14 cellular contexts compared by ENCODE assay signal in genomic region chr9:93041108-93041802, GRCh38. TPM values are rescaled to one million over a fixed set of nuclear protein-coding genes. Genes with fewer than 3 reads are reported as not detected.
DNase-seq lines count a peak whose midpoint lies in the region; ATAC-seq and TF ChIP-seq lines count a peak whose summit lies in the region.
"Had no signal": no experiment of that assay in that cellular context is flagged by ENCODE, and none has a peak within 500 bp of the region (broad histone marks: within the 10 kb centered on the region; RNA-seq: fewer than 3 reads in every experiment).

No MANE protein-coding gene starts in this region.

- peak overlapping the region; percentile 73 for H3K27ac Mint-ChIP-seq in activated CD4-positive, alpha-beta T cell treated with anti-CD3 and anti-CD28 coated beads, Interleukin-2, amount 10 ng/mL, durations not matched to agents 7 days and 5 days
- H3K27ac Mint-ChIP-seq in activated CD4-positive, alpha-beta memory T cell treated with anti-CD3 and anti-CD28 coated beads for 36 hours = peak overlapping the region; percentile 74
- peak overlapping the region; percentile 87 to 94 (median 92) for H3K27ac Mint-ChIP-seq in naive thymus-derived CD8-positive, alpha-beta T cell

- no peak for TF ChIP-seq POLR2A in HCT116 (IDR thresholded peaks at IDR 0.05; ENCODE audit: borderline replicate concordance, extremely low read depth, insufficient read depth, insufficient read length)
- TF ChIP-seq POLR2A in ovary (IDR thresholded peaks at IDR 0.05) = no peak

- H3K9me3 ChIP-seq in HCT116 (ENCODE audit: control insufficient read depth in 1 of 2, insufficient read depth in 1 of 2, low read depth in 1 of 2, low read length in 2 of 2) = no peaks in the 10 kb centered on the region
- H3K9me3 ChIP-seq in ovary = no peaks in the 10 kb centered on the region
- H3K9me3 ChIP-seq: gastroesophageal sphincter had no signal

- TF ChIP-seq CTCF in HCT116 (IDR thresholded peaks at IDR 0.05 in 2 of 3, conservative IDR thresholded peaks at IDR 0.05 in 1 of 3; ENCODE audit: borderline replicate concordance in 1 of 3, insufficient read depth in 1 of 3, low read depth in 2 of 3, low read length in 2 of 3) (no peak), ovary (IDR thresholded peaks at IDR 0.05) (no peak)

- H3K27me3 Mint-ChIP-seq in activated CD4-positive, alpha-beta T cell treated with anti-CD3 and anti-CD28 coated beads, Interleukin-2, amount 10 ng/mL, durations not matched to agents 7 days and 5 days = no peaks in the 10 kb centered on the region
- H3K27me3 Mint-ChIP-seq in activated CD4-positive, alpha-beta memory T cell treated with anti-CD3 and anti-CD28 coated beads for 36 hours = no peaks in the 10 kb centered on the region
- no peaks in the 10 kb centered on the region for H3K27me3 Mint-ChIP-seq in naive thymus-derived CD8-positive, alpha-beta T cell

- no peak for TF ChIP-seq RAD21 in HCT116 (IDR thresholded peaks at IDR 0.05; ENCODE audit: low read depth)

- ATAC-seq in HCT116 (peak; percentile 90), GM19467 (IDR thresholded peaks at IDR 0.05; ENCODE audit: unreplicated experiment) (no peak)
- ATAC-seq in naive thymus-derived CD8-positive, alpha-beta T cell = peak in 1 of 2 donors; percentile 29
- ATAC-seq: gastroesophageal sphincter, left ventricle myocardium superior had no signal

- H3K4me2 ChIP-seq in HCT116 (ENCODE audit: low read length) = no peak overlapping the region

- intact Hi-C loops in HCT116 (cut with micrococcal nuclease) = no loop called here
- intact Hi-C loops in activated CD4-positive, alpha-beta memory T cell treated with anti-CD3 and anti-CD28 coated beads for 36 hours (cut with micrococcal nuclease) = no loop called here
- intact Hi-C loops in ovary (cut with DNase I) = no loop called here

- no TSS peak for BruUV-seq in HCT116 (replicated peaks; lab: Mats Ljungman, UMichigan)

- no peaks in the 10 kb centered on the region for H3K9me3 Mint-ChIP-seq in activated CD4-positive, alpha-beta T cell treated with anti-CD3 and anti-CD28 coated beads, Interleukin-2, amount 10 ng/mL, durations not matched to agents 7 days and 5 days
- H3K9me3 Mint-ChIP-seq in activated CD4-positive, alpha-beta memory T cell treated with anti-CD3 and anti-CD28 coated beads for 36 hours = no peaks in the 10 kb centered on the region
- H3K9me3 Mint-ChIP-seq in naive thymus-derived CD8-positive, alpha-beta T cell = no peaks in the 10 kb centered on the region

- H3K9ac ChIP-seq in HCT116 (ENCODE audit: low read length) = no peak overlapping the region

- DNase-seq in activated CD4-positive, alpha-beta T cell treated with anti-CD3 and anti-CD28 coated beads, Interleukin-2, amount 10 ng/mL, durations not matched to agents 7 days and 5 days = no peak
- DNase-seq in activated CD4-positive, alpha-beta T cell treated with anti-CD3 and anti-CD28 coated beads for 1 hour = no peak
- DNase-seq in HCT116 (ENCODE audit: low read depth, low spot score) = peak; percentile 44
- DNase-seq in activated CD4-positive, alpha-beta memory T cell treated with anti-CD3 and anti-CD28 coated beads for 36 hours = peak; percentile 65
- DNase-seq in naive thymus-derived CD8-positive, alpha-beta T cell = no peak
- DNase-seq in ovary = no peak
- no peak for DNase-seq in glomerular visceral epithelial cell (ENCODE audit: extremely low spot score)
- DNase-seq: C1 segment of cervical spinal cord, dorsolateral prefrontal cortex, left ventricle myocardium superior, NCI-H748 treated with DMSO at 0.1 percent for 48 hours, T-helper 9 cell had no signal

- H4K20me1 ChIP-seq in HCT116 (ENCODE audit: insufficient read depth) = no peaks in the 10 kb centered on the region

- RAD21 ChIA-PET in HCT116 (lab: Charles Lee; ENCODE audit: low non-redundant PET in 1 of 2, low total read pairs in 2 of 2, uncharacterized antibody in 2 of 2, unreplicated experiment in 2 of 2) = no interaction called here

- H3K27ac ChIP-seq in HCT116 (ENCODE audit: low read depth, low read length) (no peak overlapping the region), ovary (no peak overlapping the region)
- H3K27ac ChIP-seq: dorsolateral prefrontal cortex, gastroesophageal sphincter had no signal

- no peak overlapping the region for H3K4me3 Mint-ChIP-seq in activated CD4-positive, alpha-beta T cell treated with anti-CD3 and anti-CD28 coated beads, Interleukin-2, amount 10 ng/mL, durations not matched to agents 7 days and 5 days
- no peak overlapping the region for H3K4me3 Mint-ChIP-seq in activated CD4-positive, alpha-beta memory T cell treated with anti-CD3 and anti-CD28 coated beads for 36 hours
- H3K4me3 Mint-ChIP-seq in naive thymus-derived CD8-positive, alpha-beta T cell = peak overlapping the region in 3 of 10 donors; percentile 22 to 51 (median 36)

- WGBS in ovary, 3 donors = 91 to 94% (median 93%) methylated on average over 6 of the region's 6 CpGs

- H3K4me3 ChIP-seq in HCT116 (replicated peaks in 1 of 2; ENCODE audit: low read depth in 1 of 2, low read length in 2 of 2) (no peak overlapping the region), ovary (no peak overlapping the region)
- H3K4me3 ChIP-seq: dorsolateral prefrontal cortex, gastroesophageal sphincter had no signal

- no peak for TF ChIP-seq EP300 in ovary (IDR thresholded peaks at IDR 0.05)

- POLR2A ChIA-PET in activated CD4-positive, alpha-beta T cell treated with anti-CD3 and anti-CD28 coated beads, Interleukin-2, amount 10 ng/mL, durations not matched to agents 7 days and 5 days (lab: Charles Lee) = no interaction called here
- POLR2A ChIA-PET in HCT116 (lab: Charles Lee) = no interaction called here
- POLR2A ChIA-PET in activated CD4-positive, alpha-beta memory T cell treated with anti-CD3 and anti-CD28 coated beads for 36 hours (lab: Charles Lee) = interaction anchor here (0.8 kb wide), 2 partner anchors 13 to 38 kb away, joined by 3 to 5 read pairs; no protein-coding TSS in a partner anchor
- POLR2A ChIA-PET in naive thymus-derived CD8-positive, alpha-beta T cell (lab: Charles Lee) = interaction anchor here (0.8 to 8.2 kb wide), 12 partner anchors 9 to 86 kb away, joined by 3 to 159 read pairs (median 6); no protein-coding TSS in a partner anchor

- CTCF ChIA-PET in activated CD4-positive, alpha-beta T cell treated with anti-CD3 and anti-CD28 coated beads, Interleukin-2, amount 10 ng/mL, durations not matched to agents 7 days and 5 days (lab: Charles Lee) = interaction anchor here (0.9 to 2.3 kb wide), 6 partner anchors 9 to 37 kb away, joined by 3 to 7 read pairs (median 4); no protein-coding TSS in a partner anchor
- CTCF ChIA-PET in HCT116 (lab: Charles Lee) = no interaction called here
- CTCF ChIA-PET in activated CD4-positive, alpha-beta memory T cell treated with anti-CD3 and anti-CD28 coated beads for 36 hours (lab: Charles Lee) = interaction anchor here (1.3 kb wide), 1 partner anchor 15 kb away, joined by 3 read pairs; no protein-coding TSS in a partner anchor

- no peak overlapping the region for H2AFZ ChIP-seq in HCT116 (ENCODE audit: low read depth, low read length, poor library complexity, severe bottlenecking)

- H3K9me2 ChIP-seq in HCT116 (ENCODE audit: insufficient read depth) = no peaks in the 10 kb centered on the region

- H3K4me1 Mint-ChIP-seq in activated CD4-positive, alpha-beta T cell treated with anti-CD3 and anti-CD28 coated beads, Interleukin-2, amount 10 ng/mL, durations not matched to agents 7 days and 5 days = peaks cover 38% of the 10 kb centered on the region
- H3K4me1 Mint-ChIP-seq in activated CD4-positive, alpha-beta memory T cell treated with anti-CD3 and anti-CD28 coated beads for 36 hours (ENCODE audit: low read depth) = peaks cover 48% of the 10 kb centered on the region
- peaks cover 36 to 82% (median 76%) of the 10 kb centered on the region in 4 donors for H3K4me1 Mint-ChIP-seq in naive thymus-derived CD8-positive, alpha-beta T cell

- H3K36me3 ChIP-seq in HCT116 (ENCODE audit: control insufficient read depth in 1 of 2, insufficient read depth in 2 of 2, low read length in 2 of 2) (no peaks in the 10 kb centered on the region), ovary (no peaks in the 10 kb centered on the region)
- H3K36me3 ChIP-seq: gastroesophageal sphincter had no signal

- no peaks in the 10 kb centered on the region for H3K27me3 ChIP-seq in HCT116 (ENCODE audit: insufficient read depth, low read length)
- H3K27me3 ChIP-seq in ovary = no peaks in the 10 kb centered on the region
- H3K27me3 ChIP-seq: dorsolateral prefrontal cortex, gastroesophageal sphincter had no signal

- H3K79me2 ChIP-seq in HCT116 (ENCODE audit: insufficient read depth, low read length) = no peaks in the 10 kb centered on the region

- peaks cover 10% of the 10 kb centered on the region for H3K36me3 Mint-ChIP-seq in activated CD4-positive, alpha-beta T cell treated with anti-CD3 and anti-CD28 coated beads, Interleukin-2, amount 10 ng/mL, durations not matched to agents 7 days and 5 days (ENCODE audit: low read depth)
- no peaks in the 10 kb centered on the region for H3K36me3 Mint-ChIP-seq in activated CD4-positive, alpha-beta memory T cell treated with anti-CD3 and anti-CD28 coated beads for 36 hours
- H3K36me3 Mint-ChIP-seq in naive thymus-derived CD8-positive, alpha-beta T cell = peaks cover 0 to 9% (median 0%) of the 10 kb centered on the region in 3 donors

- H3K4me1 ChIP-seq in HCT116 (ENCODE audit: control insufficient read depth in 1 of 2, insufficient read depth in 2 of 2, low read length in 2 of 2) = peaks cover 0 to 5% of the 10 kb centered on the region in 2 experiments; a peak in 1 of 4 replicates
- H3K4me1 ChIP-seq in ovary (ENCODE audit: insufficient read depth) = no peaks in the 10 kb centered on the region
- H3K4me1 ChIP-seq: gastroesophageal sphincter had no signal

TF ChIP-seq in HCT116, 20 proteins besides CTCF, POLR2A, EP300 and RAD21 (continues in another document):
- no peak for TF ChIP-seq ZNF274 (IDR thresholded peaks at IDR 0.05; ENCODE audit: low read depth, low read length)

RNA-seq across cellular contexts. Expression of gene SUSD3, which starts 17.2 kb away (rescaled TPM):
- 10 to 100 TPM; 81.1 to 85.8 TPM for total RNA-seq in activated CD4-positive, alpha-beta T cell treated with anti-CD3 and anti-CD28 coated beads, Interleukin-2, amount 10 ng/mL, durations not matched to agents 7 days and 5 days
- 11.3 TPM for total RNA-seq in HCT116 (2021; ENCODE audit: unreplicated experiment)
- 15.2 and 16.4 TPM in 2 replicates for polyA plus RNA-seq in HCT116 (2012)
- 10 to 100 TPM; 67.0 to 72.8 TPM for total RNA-seq in activated CD4-positive, alpha-beta memory T cell treated with anti-CD3 and anti-CD28 coated beads for 36 hours
- total RNA-seq in naive thymus-derived CD8-positive, alpha-beta T cell = 10 to 100 TPM; 62.1 to 64.0 TPM
- polyA plus RNA-seq in naive thymus-derived CD8-positive, alpha-beta T cell = 100 to 1,000 TPM in 2 of 3 donors, 10 to 100 TPM in 1; 86.7 to 208 (median 145) TPM
- total RNA-seq in ovary = 10 to 100 TPM; 30.5 to 66.1 (median 42.4) TPM
- 10 to 100 TPM in 1 of 2 donors, 1 to 10 TPM in 1; 9.6 to 42.5 TPM for polyA plus RNA-seq in ovary

RNA-seq across cellular contexts. Expression of gene CARD19, which starts 54.8 kb away (rescaled TPM):
- 10 to 100 TPM; 40.3 to 42.6 TPM for total RNA-seq in activated CD4-positive, alpha-beta T cell treated with anti-CD3 and anti-CD28 coated beads, Interleukin-2, amount 10 ng/mL, durations not matched to agents 7 days and 5 days
- total RNA-seq in HCT116 (2021; ENCODE audit: unreplicated experiment) = 54.5 TPM
- polyA plus RNA-seq in HCT116 (2012) = 78.2 and 88.3 TPM in 2 replicates
- total RNA-seq in activated CD4-positive, alpha-beta memory T cell treated with anti-CD3 and anti-CD28 coated beads for 36 hours = 10 to 100 TPM; 77.9 to 80.0 TPM
- total RNA-seq in naive thymus-derived CD8-positive, alpha-beta T cell = 10 to 100 TPM; 68.9 to 71.2 TPM
- 10 to 100 TPM; 56.3 to 62.9 (median 56.9) TPM for polyA plus RNA-seq in naive thymus-derived CD8-positive, alpha-beta T cell
- total RNA-seq in ovary = 10 to 100 TPM; 34.0 to 50.0 (median 44.7) TPM
- polyA plus RNA-seq in ovary = 10 to 100 TPM in 1 of 2 donors, 1 to 10 TPM in 1; 5.0 to 67.6 TPM

Comparison
In these comparisons a context has a peak if more than half of its experiments do, and no peak if none do; other contexts are left out.
1. DNase-seq: peak in HCT116 (single experiment) and activated CD4-positive, alpha-beta memory T cell treated with anti-CD3 and anti-CD28 coated beads for 36 hours (single experiment); none in activated CD4-positive, alpha-beta T cell treated with anti-CD3 and anti-CD28 coated beads, Interleukin-2, amount 10 ng/mL, durations not matched to agents 7 days and 5 days (single experiment), activated CD4-positive, alpha-beta T cell treated with anti-CD3 and anti-CD28 coated beads for 1 hour (single experiment), naive thymus-derived CD8-positive, alpha-beta T cell (0 of 10), ovary (0 of 5) and glomerular visceral epithelial cell (single experiment).
2. POLR2A ChIA-PET loops: an anchor here in activated CD4-positive, alpha-beta memory T cell treated with anti-CD3 and anti-CD28 coated beads for 36 hours (0.8 kb wide) and naive thymus-derived CD8-positive, alpha-beta T cell (0.8 to 8.2 kb wide); none called in activated CD4-positive, alpha-beta T cell treated with anti-CD3 and anti-CD28 coated beads, Interleukin-2, amount 10 ng/mL, durations not matched to agents 7 days and 5 days and HCT116.
3. Peak in every context shown above with its lines, with median percentiles within 50 percentile points of each other: H3K27ac Mint-ChIP-seq.